In genomic region chr12:53498235-53498630, GRCh38 we compare ENCODE assay signal across 12 cellular contexts. TPM values are rescaled to one million over a fixed set of nuclear protein-coding genes. Genes with fewer than 3 reads are reported as not detected.
DNase-seq lines count a peak whose midpoint lies in the region; ATAC-seq, FAIRE-seq and TF ChIP-seq lines count a peak whose summit lies in the region.
"Had no signal": no experiment of that assay in that cellular context is flagged by ENCODE, and none has a peak within 500 bp of the region (broad histone marks: within the 10 kb centered on the region; RNA-seq: fewer than 3 reads in every experiment).

No MANE protein-coding gene starts in this region.

- H3K4me3 ChIP-seq in ascending aorta (peak overlapping the region in 1 of 2 donors; percentile 69), HepG2 (replicated peaks in 1 of 3; ENCODE audit: insufficient read depth in 1 of 3, low read depth in 2 of 3, low read length in 3 of 3) (no peak overlapping the region)

- POLR2A ChIA-PET in HepG2 (lab: Yijun Ruan, JAX): no interaction called here

- H3K36me3 ChIP-seq in ascending aorta (no peaks in the 10 kb centered on the region), HepG2 (replicated peaks in 1 of 2; ENCODE audit: control insufficient read depth in 1 of 2, insufficient read depth in 2 of 2, low read length in 2 of 2) (no peaks in the 10 kb centered on the region)

- H3K27ac ChIP-seq in ascending aorta: peak overlapping the region; percentile 26 to 98
- H3K27ac ChIP-seq in HepG2 (ENCODE audit: extremely low read length, insufficient read depth, low read length): no peak overlapping the region

- H4K20me1 ChIP-seq in HepG2 (ENCODE audit: insufficient read depth, low read length): no peaks in the 10 kb centered on the region

- no peak for TF ChIP-seq CTCF in ascending aorta (IDR thresholded peaks at IDR 0.05)
- no peak for TF ChIP-seq CTCF in HepG2 (CRISPR knock-in tag; IDR thresholded peaks at IDR 0.05)
- TF ChIP-seq CTCF in type B pancreatic cell (conservative IDR thresholded peaks at IDR 0.05): no peak

- FAIRE-seq in HepG2 (lab: Jason Lieb, UNC) (no peak), RCC 7860 (lab: Jason Lieb, UNC) (no peak)
- FAIRE-seq: endometrium, TTC549 had no signal

- peak overlapping the region; percentile 87 for H3K4me3 Mint-ChIP-seq in activated T-cell treated with anti-CD3 and anti-CD28 coated beads, Interleukin-2, amount 50 U/mL, for 4 hours
- H3K4me3 Mint-ChIP-seq in type B pancreatic cell: peak overlapping the region; percentile 91

- no peak overlapping the region for H3K9ac ChIP-seq in HepG2 (ENCODE audit: insufficient read depth, low read depth, low read length)

- CTCF ChIA-PET in HepG2 (lab: Yijun Ruan, JAX; ENCODE audit: low intra/inter-chr PET ratio, low total read pairs): no interaction called here

- no peaks in the 10 kb centered on the region for H3K9me3 ChIP-seq in ascending aorta
- no peaks in the 10 kb centered on the region for H3K9me3 ChIP-seq in HepG2 (ENCODE audit: low read length)

- H3K4me2 ChIP-seq in HepG2 (ENCODE audit: low read depth, low read length): peak overlapping the region; percentile 90; the same call in 1 of the 2 replicates

- no TSS peak for BruUV-seq in HepG2 (replicated peaks; lab: Mats Ljungman, UMichigan)

- no peak for TF ChIP-seq POLR2A in HepG2 (IDR thresholded peaks at IDR 0.05; ENCODE audit: insufficient read depth in 1 of 2, low read depth in 2 of 2, low read length in 2 of 2)

- intact Hi-C loops in ascending aorta (cut with DNase I) (no loop called here), HepG2 (cut with micrococcal nuclease; ENCODE audit: unreplicated experiment) (no loop called here)

- no peaks in the 10 kb centered on the region for H3K36me3 Mint-ChIP-seq in activated T-cell treated with anti-CD3 and anti-CD28 coated beads, Interleukin-2, amount 50 U/mL, for 4 hours (ENCODE audit: insufficient read depth)
- H3K36me3 Mint-ChIP-seq in type B pancreatic cell: no peaks in the 10 kb centered on the region

- H3K9me3 Mint-ChIP-seq in activated T-cell treated with anti-CD3 and anti-CD28 coated beads, Interleukin-2, amount 50 U/mL, for 4 hours: no peaks in the 10 kb centered on the region
- H3K9me3 Mint-ChIP-seq in type B pancreatic cell: peaks cover 3% of the 10 kb centered on the region

- peaks cover 16% of the 10 kb centered on the region for H3K79me2 ChIP-seq in HepG2 (ENCODE audit: insufficient read depth, low read length)

- no peaks in the 10 kb centered on the region for H3K27me3 Mint-ChIP-seq in activated T-cell treated with anti-CD3 and anti-CD28 coated beads, Interleukin-2, amount 50 U/mL, for 4 hours (ENCODE audit: low read depth)
- no peaks in the 10 kb centered on the region for H3K27me3 Mint-ChIP-seq in type B pancreatic cell

- TF ChIP-seq EP300 in HepG2 (IDR thresholded peaks at IDR 0.05; ENCODE audit: low read depth in 2 of 2, low read length in 2 of 2) (no peak), HepG2 (CRISPR knock-in tag; IDR thresholded peaks at IDR 0.05; ENCODE audit: borderline replicate concordance) (no peak)

- H2AFZ ChIP-seq in HepG2 (ENCODE audit: low read length): no peak overlapping the region

- H3K4me1 Mint-ChIP-seq in activated T-cell treated with anti-CD3 and anti-CD28 coated beads, Interleukin-2, amount 50 U/mL, for 4 hours (ENCODE audit: low read depth): peaks cover 46% of the 10 kb centered on the region
- peaks cover 49% of the 10 kb centered on the region for H3K4me1 Mint-ChIP-seq in type B pancreatic cell (ENCODE audit: unreplicated experiment)

- ATAC-seq in activated T-cell treated with anti-CD3 and anti-CD28 coated beads, Interleukin-2, amount 50 U/mL, for 4 hours: no peak
- ATAC-seq in HepG2: no peak

- TF ChIP-seq RAD21 in HepG2 (CRISPR knock-in tag; IDR thresholded peaks at IDR 0.05): no peak

- H3K4me1 ChIP-seq in ascending aorta: peaks cover 16 to 30% of the 10 kb centered on the region in 2 donors
- H3K4me1 ChIP-seq in HepG2 (ENCODE audit: insufficient read depth, low read length): peaks cover 71% of the 10 kb centered on the region

- peak overlapping the region; percentile 83 for H3K27ac Mint-ChIP-seq in type B pancreatic cell

- in situ Hi-C loops in HepG2 (cut with HindIII; ENCODE audit: extremely low pct_ligation_motif_present, low pct_unique_long_range_greater_than_20kb): no loop called here

- no peaks in the 10 kb centered on the region for H3K27me3 ChIP-seq in ascending aorta
- H3K27me3 ChIP-seq in HepG2 (ENCODE audit: control insufficient read depth in 1 of 2, insufficient read depth in 2 of 2, low read length in 2 of 2): no peaks in the 10 kb centered on the region; a peak in 1 of 5 replicates

- 73% methylated on average over 2 of the region's 2 CpGs for WGBS in HepG2 (ENCODE audit: low lambda C conversion rate)

- DNase-seq in activated T-cell treated with anti-CD3 and anti-CD28 coated beads, Interleukin-2, amount 50 U/mL, for 4 hours: no peak
- DNase-seq in activated T-cell treated with anti-CD3 and anti-CD28 coated beads for 4 hours: no peak
- DNase-seq in ascending aorta (ENCODE audit: low spot score in 2 of 2): no peak
- no peak for DNase-seq in HepG2 (ENCODE audit: low spot score)
- no peak for DNase-seq in type B pancreatic cell (ENCODE audit: extremely low spot score, unreplicated experiment)
- no peak for DNase-seq in RCC 7860 (ENCODE audit: low spot score)
- DNase-seq in amygdala (lab: John Stamatoyannopoulos, UW): no peak
- DNase-seq in activated CD4-positive, CD25-positive, alpha-beta regulatory T cell (lab: John Stamatoyannopoulos, UW): no peak
- DNase-seq: NCI-H187; stimulated activated CD8-positive, alpha-beta memory T cell treated with anti-CD3 and anti-CD28 coated beads, Interleukin-4, amount 100 ng/mL, for 48 hours had no signal

RNA-seq across cellular contexts. Expression of gene MAP3K12, which starts 1.0 kb away (rescaled TPM):
- 1 to 10 TPM; 6.5 to 8.4 (median 7.7) TPM for total RNA-seq in activated T-cell treated with anti-CD3 and anti-CD28 coated beads, Interleukin-2, amount 50 U/mL, for 4 hours
- total RNA-seq in ascending aorta (20.8 TPM), HepG2 (2016; rRNA removed; fragmentation: Illumina TruSeq; extraction: Trizol) (0.13 and 0.20 TPM in 2 replicates), type B pancreatic cell (ENCODE audit: low replicate concordance) (10.6 and 31.6 TPM in 2 replicates)
- total RNA-seq in HepG2 (2016; cell fraction: cytosol; rRNA removed; fragmentation: Illumina TruSeq; extraction: Trizol; ENCODE audit: low read depth): under 0.01 and 0.10 TPM in 2 replicates
- total RNA-seq in HepG2 (2016; cell fraction: insoluble cytoplasmic fraction; rRNA removed; fragmentation: Illumina TruSeq; extraction: Trizol): 0.25 and 0.28 TPM in 2 replicates
- 0.03 and 0.25 TPM in 2 replicates for total RNA-seq in HepG2 (2016; cell fraction: membrane; rRNA removed; fragmentation: Illumina TruSeq; extraction: Trizol)
- 0.16 and 0.28 TPM in 2 replicates for total RNA-seq in HepG2 (2016; cell fraction: nucleus; rRNA removed; fragmentation: Illumina TruSeq; extraction: Trizol)
- polyA plus RNA-seq in HepG2 (2011; rRNA removed): 1.1 and 1.3 TPM in 2 replicates
- polyA plus RNA-seq in HepG2 (2011; cell fraction: cytosol; rRNA removed): 0.23 and 0.60 TPM in 2 replicates
- 5.5 and 6.6 TPM in 2 replicates for polyA plus RNA-seq in HepG2 (2011; cell fraction: nucleus; rRNA removed)
- 1.9 and 2.3 TPM in 2 replicates for polyA plus RNA-seq in HepG2 (2012)
- polyA plus RNA-seq in HepG2 (2016; cell fraction: cytosol; fragmentation: Illumina TruSeq; extraction: Trizol; ENCODE audit: low read depth): 0.02 TPM in 1 of 2 replicates, not detected in the other
- 0.05 and 0.10 TPM in 2 replicates for polyA plus RNA-seq in HepG2 (2016; cell fraction: insoluble cytoplasmic fraction; fragmentation: Illumina TruSeq; extraction: Trizol; ENCODE audit: low read depth)
- polyA plus RNA-seq in HepG2 (2016; cell fraction: membrane; fragmentation: Illumina TruSeq; extraction: Trizol; ENCODE audit: low read depth): not detected in 2 replicates
- 0.34 and 1.5 TPM in 2 replicates for polyA plus RNA-seq in HepG2 (2016; cell fraction: nucleus; fragmentation: Illumina TruSeq; extraction: Trizol; ENCODE audit: insufficient read depth, low read depth)
- 1.4 and 3.4 TPM in 2 replicates for polyA minus RNA-seq in HepG2 (2011; rRNA and poly(A)+ RNA removed; ENCODE audit: low replicate concordance)
- polyA minus RNA-seq in HepG2 (2011; cell fraction: cytosol; rRNA and poly(A)+ RNA removed): 0.26 and 0.49 TPM in 2 replicates
- polyA minus RNA-seq in HepG2 (2011; cell fraction: nucleus; rRNA and poly(A)+ RNA removed): 1.3 and 1.6 TPM in 2 replicates

RNA-seq across cellular contexts. Expression of gene TARBP2, which starts 2.9 kb away (rescaled TPM):
- total RNA-seq in activated T-cell treated with anti-CD3 and anti-CD28 coated beads, Interleukin-2, amount 50 U/mL, for 4 hours: 10 to 100 TPM; 62.6 to 71.4 (median 64.3) TPM
- total RNA-seq in ascending aorta: 32.9 TPM
- 39.5 and 55.5 TPM in 2 replicates for total RNA-seq in HepG2 (2016; rRNA removed; fragmentation: Illumina TruSeq; extraction: Trizol)
- 73.3 and 74.5 TPM in 2 replicates for total RNA-seq in HepG2 (2016; cell fraction: cytosol; rRNA removed; fragmentation: Illumina TruSeq; extraction: Trizol; ENCODE audit: low read depth)
- 37.9 and 54.0 TPM in 2 replicates for total RNA-seq in HepG2 (2016; cell fraction: insoluble cytoplasmic fraction; rRNA removed; fragmentation: Illumina TruSeq; extraction: Trizol)
- 79.2 and 87.3 TPM in 2 replicates for total RNA-seq in HepG2 (2016; cell fraction: membrane; rRNA removed; fragmentation: Illumina TruSeq; extraction: Trizol)
- 45.3 and 52.6 TPM in 2 replicates for total RNA-seq in HepG2 (2016; cell fraction: nucleus; rRNA removed; fragmentation: Illumina TruSeq; extraction: Trizol)
- polyA plus RNA-seq in HepG2 (2011; rRNA removed): 47.0 and 49.2 TPM in 2 replicates
- polyA plus RNA-seq in HepG2 (2011; cell fraction: cytosol; rRNA removed): 34.4 and 52.5 TPM in 2 replicates
- 186 and 198 TPM in 2 replicates for polyA plus RNA-seq in HepG2 (2011; cell fraction: nucleus; rRNA removed)
- 22.1 and 25.4 TPM in 2 replicates for polyA plus RNA-seq in HepG2 (2012)
- polyA plus RNA-seq in HepG2 (2016; cell fraction: cytosol; fragmentation: Illumina TruSeq; extraction: Trizol; ENCODE audit: low read depth): 64.6 and 72.6 TPM in 2 replicates
- 32.5 and 37.2 TPM in 2 replicates for polyA plus RNA-seq in HepG2 (2016; cell fraction: insoluble cytoplasmic fraction; fragmentation: Illumina TruSeq; extraction: Trizol; ENCODE audit: low read depth)
- polyA plus RNA-seq in HepG2 (2016; cell fraction: membrane; fragmentation: Illumina TruSeq; extraction: Trizol; ENCODE audit: low read depth): 60.8 and 63.3 TPM in 2 replicates
- polyA plus RNA-seq in HepG2 (2016; cell fraction: nucleus; fragmentation: Illumina TruSeq; extraction: Trizol; ENCODE audit: insufficient read depth, low read depth): 85.1 and 85.5 TPM in 2 replicates
- polyA minus RNA-seq in HepG2 (2011; rRNA and poly(A)+ RNA removed; ENCODE audit: low replicate concordance): 46.1 and 74.4 TPM in 2 replicates
- polyA minus RNA-seq in HepG2 (2011; cell fraction: cytosol; rRNA and poly(A)+ RNA removed): 11.2 and 16.6 TPM in 2 replicates
- 46.1 and 50.8 TPM in 2 replicates for polyA minus RNA-seq in HepG2 (2011; cell fraction: nucleus; rRNA and poly(A)+ RNA removed)
- total RNA-seq in type B pancreatic cell (ENCODE audit: low replicate concordance): 46.4 and 52.3 TPM in 2 replicates

RNA-seq across cellular contexts. Expression of gene NPFF, which starts 9.1 kb away (rescaled TPM):
- not detected for total RNA-seq in activated T-cell treated with anti-CD3 and anti-CD28 coated beads, Interleukin-2, amount 50 U/mL, for 4 hours
- total RNA-seq in ascending aorta (2.8 TPM), HepG2 (2016; rRNA removed; fragmentation: Illumina TruSeq; extraction: Trizol) (0.51 TPM in 1 of 2 replicates, not detected in the other), type B pancreatic cell (ENCODE audit: low replicate concordance) (not detected in 2 replicates)
- total RNA-seq in HepG2 (2016; cell fraction: cytosol; rRNA removed; fragmentation: Illumina TruSeq; extraction: Trizol; ENCODE audit: low read depth): not detected in 2 replicates
- 0.56 TPM in 1 of 2 replicates, not detected in the other for total RNA-seq in HepG2 (2016; cell fraction: insoluble cytoplasmic fraction; rRNA removed; fragmentation: Illumina TruSeq; extraction: Trizol)
- total RNA-seq in HepG2 (2016; cell fraction: membrane; rRNA removed; fragmentation: Illumina TruSeq; extraction: Trizol): not detected in 2 replicates
- not detected in 2 replicates for total RNA-seq in HepG2 (2016; cell fraction: nucleus; rRNA removed; fragmentation: Illumina TruSeq; extraction: Trizol)
- not detected in 2 replicates for polyA plus RNA-seq in HepG2 (2011; rRNA removed)
- polyA plus RNA-seq in HepG2 (2011; cell fraction: cytosol; rRNA removed): not detected in 2 replicates
- polyA plus RNA-seq in HepG2 (2011; cell fraction: nucleus; rRNA removed): 0.48 TPM in 1 of 2 replicates, not detected in the other
- polyA plus RNA-seq in HepG2 (2012): 0.41 TPM in 1 of 2 replicates, not detected in the other
- 0.25 TPM in 1 of 2 replicates, not detected in the other for polyA plus RNA-seq in HepG2 (2016; cell fraction: cytosol; fragmentation: Illumina TruSeq; extraction: Trizol; ENCODE audit: low read depth)
- polyA plus RNA-seq in HepG2 (2016; cell fraction: insoluble cytoplasmic fraction; fragmentation: Illumina TruSeq; extraction: Trizol; ENCODE audit: low read depth): not detected in 2 replicates
- polyA plus RNA-seq in HepG2 (2016; cell fraction: membrane; fragmentation: Illumina TruSeq; extraction: Trizol; ENCODE audit: low read depth): not detected in 2 replicates
- 1.2 TPM in 1 of 2 replicates, not detected in the other for polyA plus RNA-seq in HepG2 (2016; cell fraction: nucleus; fragmentation: Illumina TruSeq; extraction: Trizol; ENCODE audit: insufficient read depth, low read depth)
- not detected in 2 replicates for polyA minus RNA-seq in HepG2 (2011; rRNA and poly(A)+ RNA removed; ENCODE audit: low replicate concordance)
- polyA minus RNA-seq in HepG2 (2011; cell fraction: cytosol; rRNA and poly(A)+ RNA removed): not detected in 2 replicates
- not detected in 2 replicates for polyA minus RNA-seq in HepG2 (2011; cell fraction: nucleus; rRNA and poly(A)+ RNA removed)

RNA-seq across cellular contexts. Expression of gene PCBP2, which starts 46.3 kb away (rescaled TPM):
- total RNA-seq in activated T-cell treated with anti-CD3 and anti-CD28 coated beads, Interleukin-2, amount 50 U/mL, for 4 hours: 1,000 to 10,000 TPM; 1,031 to 1,084 (median 1,084) TPM
- total RNA-seq in ascending aorta (354 TPM), HepG2 (2016; rRNA removed; fragmentation: Illumina TruSeq; extraction: Trizol) (154 and 265 TPM in 2 replicates), type B pancreatic cell (ENCODE audit: low replicate concordance) (825 and 1,222 TPM in 2 replicates)
- total RNA-seq in HepG2 (2016; cell fraction: cytosol; rRNA removed; fragmentation: Illumina TruSeq; extraction: Trizol; ENCODE audit: low read depth): 156 and 172 TPM in 2 replicates
- 132 and 265 TPM in 2 replicates for total RNA-seq in HepG2 (2016; cell fraction: insoluble cytoplasmic fraction; rRNA removed; fragmentation: Illumina TruSeq; extraction: Trizol)
- total RNA-seq in HepG2 (2016; cell fraction: membrane; rRNA removed; fragmentation: Illumina TruSeq; extraction: Trizol): 447 and 497 TPM in 2 replicates
- 279 and 306 TPM in 2 replicates for total RNA-seq in HepG2 (2016; cell fraction: nucleus; rRNA removed; fragmentation: Illumina TruSeq; extraction: Trizol)
- polyA plus RNA-seq in HepG2 (2011; rRNA removed): 345 and 390 TPM in 2 replicates
- 323 and 364 TPM in 2 replicates for polyA plus RNA-seq in HepG2 (2011; cell fraction: cytosol; rRNA removed)
- polyA plus RNA-seq in HepG2 (2011; cell fraction: nucleus; rRNA removed): 477 and 513 TPM in 2 replicates
- 786 and 1,014 TPM in 2 replicates for polyA plus RNA-seq in HepG2 (2012)
- 954 and 1,027 TPM in 2 replicates for polyA plus RNA-seq in HepG2 (2016; cell fraction: cytosol; fragmentation: Illumina TruSeq; extraction: Trizol; ENCODE audit: low read depth)
- 599 and 702 TPM in 2 replicates for polyA plus RNA-seq in HepG2 (2016; cell fraction: insoluble cytoplasmic fraction; fragmentation: Illumina TruSeq; extraction: Trizol; ENCODE audit: low read depth)
- polyA plus RNA-seq in HepG2 (2016; cell fraction: membrane; fragmentation: Illumina TruSeq; extraction: Trizol; ENCODE audit: low read depth): 1,162 and 1,386 TPM in 2 replicates
- polyA plus RNA-seq in HepG2 (2016; cell fraction: nucleus; fragmentation: Illumina TruSeq; extraction: Trizol; ENCODE audit: insufficient read depth, low read depth): 670 and 689 TPM in 2 replicates
- polyA minus RNA-seq in HepG2 (2011; rRNA and poly(A)+ RNA removed; ENCODE audit: low replicate concordance): 709 and 1,043 TPM in 2 replicates
- 515 and 646 TPM in 2 replicates for polyA minus RNA-seq in HepG2 (2011; cell fraction: cytosol; rRNA and poly(A)+ RNA removed)
- polyA minus RNA-seq in HepG2 (2011; cell fraction: nucleus; rRNA and poly(A)+ RNA removed): 549 and 596 TPM in 2 replicates

RNA-seq across cellular contexts. Expression of gene PRR13, which starts 56.7 kb away (rescaled TPM):
- total RNA-seq in activated T-cell treated with anti-CD3 and anti-CD28 coated beads, Interleukin-2, amount 50 U/mL, for 4 hours: 100 to 1,000 TPM; 269 to 284 (median 284) TPM
- total RNA-seq in ascending aorta (20.6 TPM), HepG2 (2016; rRNA removed; fragmentation: Illumina TruSeq; extraction: Trizol) (102 and 109 TPM in 2 replicates), type B pancreatic cell (ENCODE audit: low replicate concordance) (88.1 and 142 TPM in 2 replicates)
- 78.3 and 97.6 TPM in 2 replicates for total RNA-seq in HepG2 (2016; cell fraction: cytosol; rRNA removed; fragmentation: Illumina TruSeq; extraction: Trizol; ENCODE audit: low read depth)
- total RNA-seq in HepG2 (2016; cell fraction: insoluble cytoplasmic fraction; rRNA removed; fragmentation: Illumina TruSeq; extraction: Trizol): 99.2 and 114 TPM in 2 replicates
- 113 and 134 TPM in 2 replicates for total RNA-seq in HepG2 (2016; cell fraction: membrane; rRNA removed; fragmentation: Illumina TruSeq; extraction: Trizol)
- total RNA-seq in HepG2 (2016; cell fraction: nucleus; rRNA removed; fragmentation: Illumina TruSeq; extraction: Trizol): 37.8 and 46.1 TPM in 2 replicates
- polyA plus RNA-seq in HepG2 (2011; rRNA removed): 65.0 and 70.4 TPM in 2 replicates
- 58.7 and 62.8 TPM in 2 replicates for polyA plus RNA-seq in HepG2 (2011; cell fraction: cytosol; rRNA removed)
- polyA plus RNA-seq in HepG2 (2011; cell fraction: nucleus; rRNA removed): 20.0 and 31.0 TPM in 2 replicates
- 99.5 and 141 TPM in 2 replicates for polyA plus RNA-seq in HepG2 (2012)
- 115 and 156 TPM in 2 replicates for polyA plus RNA-seq in HepG2 (2016; cell fraction: cytosol; fragmentation: Illumina TruSeq; extraction: Trizol; ENCODE audit: low read depth)
- 164 and 180 TPM in 2 replicates for polyA plus RNA-seq in HepG2 (2016; cell fraction: insoluble cytoplasmic fraction; fragmentation: Illumina TruSeq; extraction: Trizol; ENCODE audit: low read depth)
- 149 and 177 TPM in 2 replicates for polyA plus RNA-seq in HepG2 (2016; cell fraction: membrane; fragmentation: Illumina TruSeq; extraction: Trizol; ENCODE audit: low read depth)
- polyA plus RNA-seq in HepG2 (2016; cell fraction: nucleus; fragmentation: Illumina TruSeq; extraction: Trizol; ENCODE audit: insufficient read depth, low read depth): 113 and 118 TPM in 2 replicates
- 59.9 and 104 TPM in 2 replicates for polyA minus RNA-seq in HepG2 (2011; rRNA and poly(A)+ RNA removed; ENCODE audit: low replicate concordance)
- polyA minus RNA-seq in HepG2 (2011; cell fraction: cytosol; rRNA and poly(A)+ RNA removed): 20.7 and 32.5 TPM in 2 replicates
- polyA minus RNA-seq in HepG2 (2011; cell fraction: nucleus; rRNA and poly(A)+ RNA removed): 18.5 and 23.0 TPM in 2 replicates
